ENCODE assay signal across 34 cellular contexts in genomic region chr21:38577887-38578286, GRCh38.
"Had no signal": no experiment of that assay in that cellular context is flagged by ENCODE, and none has a peak within 500 bp of the region (broad histone marks: within the 10 kb centered on the region; RNA-seq: fewer than 3 reads in every experiment).

No MANE protein-coding gene starts in this region.

- H3K36me3 ChIP-seq: adrenal gland, brain microvascular endothelial cell, breast epithelium had no signal

- H3K27me3 ChIP-seq: adrenal gland, body of pancreas, brain microvascular endothelial cell, breast epithelium had no signal

- DNase-seq: activated B cell treated with CpG ODN at 0.5 μM for 24 hours; activated CD4-positive, alpha-beta memory T cell treated with anti-CD3 and anti-CD28 coated beads for 36 hours; activated CD4-positive, alpha-beta T cell treated with anti-CD3 and anti-CD28 coated beads for 4 hours; activated CD4-positive, alpha-beta T cell treated with anti-CD3 and anti-CD28 coated beads, Interleukin-2, amount 10 ng/mL, durations not matched to agents 24 days and 14 days; activated CD4-positive, alpha-beta T cell treated with anti-CD3 and anti-CD28 coated beads, Interleukin-2, amount 50 U/mL, for 1 hour; activated CD4-positive, alpha-beta T cell treated with anti-CD3 and anti-CD28 coated beads, Interleukin-2, amount 50 U/mL, for 4 hours; activated CD4-positive, CD25-positive, alpha-beta regulatory T cell treated with anti-CD3 and anti-CD28 coated beads, Interleukin-2, amount 50 U/mL, for 72 hours; activated CD8-positive, alpha-beta memory T cell treated with anti-CD3 and anti-CD28 coated beads, Interleukin-2, amount 50 U/mL, for 4 hours; activated CD8-positive, alpha-beta T cell treated with anti-CD3 and anti-CD28 coated beads for 36 hours; activated effector memory CD4-positive, alpha-beta T cell treated with anti-CD3 and anti-CD28 coated beads, Interleukin-2, amount 50 U/mL, for 16 hours; activated gamma-delta T cell treated with Interleukin-2 at 50 U/mL for 16 hours; activated naive CD4-positive, alpha-beta T cell; activated naive CD4-positive, alpha-beta T cell treated with anti-CD3 and anti-CD28 coated beads for 36 hours; activated naive CD4-positive, alpha-beta T cell treated with anti-CD3 and anti-CD28 coated beads, Interleukin-2, amount 50 U/mL, for 16 hours; activated naive CD8-positive, alpha-beta T cell treated with anti-CD3 and anti-CD28 coated beads for 36 hours; activated T-cell treated with anti-CD3 and anti-CD28 coated beads for 4 hours; activated T-cell treated with anti-CD3 and anti-CD28 coated beads, Interleukin-2, amount 50 U/mL, for 1 hour; activated T-cell treated with anti-CD3 and anti-CD28 coated beads, Interleukin-2, amount 50 U/mL, for 4 hours; activated T-cell treated with anti-CD3 and anti-CD28 coated beads, Interleukin-2, amount 50 U/mL, for 72 hours; adrenal gland; amniotic stem cell; body of pancreas; brain microvascular endothelial cell; central memory CD4-positive, alpha-beta T cell; T-helper 1 cell; T-helper 2 cell; T-helper 9 cell had no signal

- H3K36me3 Mint-ChIP-seq: activated CD4-positive, alpha-beta memory T cell treated with anti-CD3 and anti-CD28 coated beads for 36 hours; activated naive CD4-positive, alpha-beta T cell treated with anti-CD3 and anti-CD28 coated beads, Interleukin-2, amount 50 U/mL, for 72 hours; activated naive CD8-positive, alpha-beta T cell treated with anti-CD3 and anti-CD28 coated beads for 36 hours had no signal

- H3K4me1 Mint-ChIP-seq: activated B cell treated with CpG ODN at 0.5 μM for 24 hours; activated CD4-positive, alpha-beta T cell treated with anti-CD3 and anti-CD28 coated beads, Interleukin-2, amount 10 ng/mL, durations not matched to agents 24 days and 14 days; activated naive CD8-positive, alpha-beta T cell treated with anti-CD3 and anti-CD28 coated beads for 36 hours; activated T-helper 17 cell treated with anti-CD3 and anti-CD28 coated beads, Interleukin-2, amount 50 U/mL, for 72 hours had no signal

- H3K4me3 ChIP-seq: adrenal gland, body of pancreas, breast epithelium had no signal

- H3K27me3 Mint-ChIP-seq: activated B cell treated with CpG ODN at 0.5 μM for 24 hours; activated CD4-positive, alpha-beta memory T cell treated with anti-CD3 and anti-CD28 coated beads for 36 hours; activated CD4-positive, alpha-beta T cell treated with anti-CD3 and anti-CD28 coated beads, Interleukin-2, amount 10 ng/mL, durations not matched to agents 24 days and 14 days; activated CD8-positive, alpha-beta T cell treated with anti-CD3 and anti-CD28 coated beads for 36 hours; activated naive CD8-positive, alpha-beta T cell treated with anti-CD3 and anti-CD28 coated beads for 36 hours had no signal

- H3K4me3 Mint-ChIP-seq: activated B cell treated with CpG ODN at 0.5 μM for 24 hours; activated CD4-positive, alpha-beta memory T cell treated with anti-CD3 and anti-CD28 coated beads for 36 hours; activated CD4-positive, alpha-beta T cell treated with anti-CD3 and anti-CD28 coated beads, Interleukin-2, amount 10 ng/mL, durations not matched to agents 24 days and 14 days; activated CD8-positive, alpha-beta T cell treated with anti-CD3 and anti-CD28 coated beads for 36 hours; activated naive CD4-positive, alpha-beta T cell treated with anti-CD3 and anti-CD28 coated beads for 36 hours; activated naive CD8-positive, alpha-beta T cell treated with anti-CD3 and anti-CD28 coated beads for 36 hours; activated T-cell treated with anti-CD3 and anti-CD28 coated beads, Interleukin-2, amount 50 U/mL, for 4 hours; activated T-cell treated with anti-CD3 and anti-CD28 coated beads, Interleukin-2, amount 50 U/mL, for 72 hours; activated T-helper 1 cell treated with anti-CD3 and anti-CD28 coated beads, Interleukin-12 subunit alpha, Interleukin-12 subunit beta, Interleukin-2, Interleukin-4 antibody, amounts not matched to agents 30 ng/mL and 10 ng/mL and 1 ng/mL, durations not matched to agents 14 hours and 24 hours and 36 hours; activated T-helper 17 cell treated with anti-CD3 and anti-CD28 coated beads, Interleukin-2, amount 50 U/mL, for 72 hours; T-helper 1 cell treated with Interleukin-12 subunit alpha and Interleukin-12 subunit beta and Interleukin-4 antibody, amounts not matched to agents 30 μg/mL and 1 μg/mL, for 36 hours; T-helper 2 cell treated with Interferon-gamma antibody and Interleukin-4, amounts not matched to agents 5 μg/mL and 100 μg/mL, for 36 hours had no signal

- H3K4me1 ChIP-seq: adrenal gland, body of pancreas, breast epithelium had no signal

- H3K27ac ChIP-seq: adrenal gland, body of pancreas, brain microvascular endothelial cell, breast epithelium, VCaP had no signal

- H3K9me3 ChIP-seq: adrenal gland, body of pancreas, breast epithelium had no signal

- ATAC-seq: activated CD8-positive, alpha-beta T cell treated with anti-CD3 and anti-CD28 coated beads for 36 hours; activated naive CD4-positive, alpha-beta T cell treated with anti-CD3 and anti-CD28 coated beads, Interleukin-2, amount 50 U/mL, for 72 hours; activated T-cell treated with anti-CD3 and anti-CD28 coated beads, Interleukin-2, amount 50 U/mL, for 4 hours; activated T-cell treated with anti-CD3 and anti-CD28 coated beads, Interleukin-2, amount 50 U/mL, for 72 hours; activated T-helper 17 cell treated with anti-CD3 and anti-CD28 coated beads, Interleukin-2, amount 50 U/mL, for 72 hours; body of pancreas had no signal

- H3K27ac Mint-ChIP-seq: activated B cell treated with CpG ODN at 0.5 μM for 24 hours; activated CD4-positive, alpha-beta memory T cell treated with anti-CD3 and anti-CD28 coated beads for 36 hours; activated CD4-positive, alpha-beta T cell treated with anti-CD3 and anti-CD28 coated beads, Interleukin-2, amount 10 ng/mL, durations not matched to agents 24 days and 14 days; activated CD8-positive, alpha-beta T cell treated with anti-CD3 and anti-CD28 coated beads for 36 hours; activated naive CD4-positive, alpha-beta T cell treated with anti-CD3 and anti-CD28 coated beads for 36 hours; activated naive CD4-positive, alpha-beta T cell treated with anti-CD3 and anti-CD28 coated beads, Interleukin-2, amount 50 U/mL, for 72 hours; activated naive CD8-positive, alpha-beta T cell treated with anti-CD3 and anti-CD28 coated beads for 36 hours; activated T-cell treated with anti-CD3 and anti-CD28 coated beads, Interleukin-2, amount 50 U/mL, for 72 hours; activated T-helper 1 cell treated with anti-CD3 and anti-CD28 coated beads, Interleukin-12 subunit alpha, Interleukin-12 subunit beta, Interleukin-2, Interleukin-4 antibody, amounts not matched to agents 30 ng/mL and 10 ng/mL and 1 ng/mL, durations not matched to agents 14 hours and 24 hours and 36 hours; activated T-helper 17 cell treated with anti-CD3 and anti-CD28 coated beads, Interleukin-2, amount 50 U/mL, for 72 hours; T-helper 1 cell treated with Interleukin-12 subunit alpha and Interleukin-12 subunit beta and Interleukin-4 antibody, amounts not matched to agents 30 μg/mL and 1 μg/mL, for 36 hours; T-helper 2 cell treated with Interferon-gamma antibody and Interleukin-4, amounts not matched to agents 5 μg/mL and 100 μg/mL, for 36 hours had no signal

- H3K9me3 Mint-ChIP-seq: activated B cell treated with CpG ODN at 0.5 μM for 24 hours; activated CD4-positive, alpha-beta memory T cell treated with anti-CD3 and anti-CD28 coated beads for 36 hours; activated CD4-positive, alpha-beta T cell treated with anti-CD3 and anti-CD28 coated beads, Interleukin-2, amount 10 ng/mL, durations not matched to agents 24 days and 14 days; activated CD8-positive, alpha-beta T cell treated with anti-CD3 and anti-CD28 coated beads for 36 hours; activated naive CD4-positive, alpha-beta T cell treated with anti-CD3 and anti-CD28 coated beads for 36 hours; activated naive CD4-positive, alpha-beta T cell treated with anti-CD3 and anti-CD28 coated beads, Interleukin-2, amount 50 U/mL, for 72 hours; activated naive CD8-positive, alpha-beta T cell treated with anti-CD3 and anti-CD28 coated beads for 36 hours; activated T-cell treated with anti-CD3 and anti-CD28 coated beads, Interleukin-2, amount 50 U/mL, for 4 hours; activated T-cell treated with anti-CD3 and anti-CD28 coated beads, Interleukin-2, amount 50 U/mL, for 72 hours; activated T-helper 1 cell treated with anti-CD3 and anti-CD28 coated beads, Interleukin-12 subunit alpha, Interleukin-12 subunit beta, Interleukin-2, Interleukin-4 antibody, amounts not matched to agents 30 ng/mL and 10 ng/mL and 1 ng/mL, durations not matched to agents 14 hours and 24 hours and 36 hours; activated T-helper 17 cell treated with anti-CD3 and anti-CD28 coated beads, Interleukin-2, amount 50 U/mL, for 72 hours; T-helper 1 cell treated with Interleukin-12 subunit alpha and Interleukin-12 subunit beta and Interleukin-4 antibody, amounts not matched to agents 30 μg/mL and 1 μg/mL, for 36 hours; T-helper 2 cell treated with Interferon-gamma antibody and Interleukin-4, amounts not matched to agents 5 μg/mL and 100 μg/mL, for 36 hours had no signal
